Comparison of ENCODE assay signal across 8 cellular contexts in genomic region chr19:6551607-6552450, GRCh38. TPM values are rescaled to one million over a fixed set of nuclear protein-coding genes. Genes with fewer than 3 reads are reported as not detected.
DNase-seq lines count a peak whose midpoint lies in the region; ATAC-seq and TF ChIP-seq lines count a peak whose summit lies in the region.

No MANE protein-coding gene starts in this region.

- peaks cover 5% of the 10 kb centered on the region for H3K4me1 Mint-ChIP-seq in neural crest cell

- peaks cover 9% of the 10 kb centered on the region for H3K27me3 Mint-ChIP-seq in neural crest cell (ENCODE audit: low read depth)

- peak; percentile 47 for TF ChIP-seq CTCF in neural crest cell (conservative IDR thresholded peaks at IDR 0.05)
- TF ChIP-seq CTCF in breast epithelium (IDR thresholded peaks at IDR 0.05): no peak

- no peaks in the 10 kb centered on the region for H3K36me3 Mint-ChIP-seq in neural crest cell (ENCODE audit: low read depth)

- no peaks in the 10 kb centered on the region for H3K4me1 ChIP-seq in breast epithelium

- ATAC-seq in GM19025 (IDR thresholded peaks at IDR 0.05; ENCODE audit: low read depth, unreplicated experiment) (peak; percentile 44), GM18517 (IDR thresholded peaks at IDR 0.05; ENCODE audit: unreplicated experiment) (no peak)

- no peak for TF ChIP-seq POLR2A in breast epithelium (IDR thresholded peaks at IDR 0.05)

- H3K9me3 Mint-ChIP-seq in neural crest cell: no peaks in the 10 kb centered on the region

- H3K4me3 ChIP-seq in breast epithelium: no peak overlapping the region

- H3K9me3 ChIP-seq in breast epithelium: peaks cover 0 to 3% of the 10 kb centered on the region in 2 donors

- peaks cover 0 to 13% of the 10 kb centered on the region in 2 donors for H3K27me3 ChIP-seq in breast epithelium

- H3K4me3 Mint-ChIP-seq in neural crest cell: no peak overlapping the region

- intact Hi-C loops in breast epithelium (cut with DNase I; ENCODE audit: low total_unique reads): no loop called here

- no peak overlapping the region for H3K27ac ChIP-seq in breast epithelium

- H3K36me3 ChIP-seq in breast epithelium: no peaks in the 10 kb centered on the region

- DNase-seq in RPMI8226: peak; percentile 32
- peak; percentile 63 for DNase-seq in activated gamma-delta T cell treated with Interleukin-2 at 50 U/mL for 16 hours
- peak; percentile 48 for DNase-seq in neural crest cell (ENCODE audit: low read depth, low spot score)
- DNase-seq in KG1 (lab: John Stamatoyannopoulos, UW): no peak
- DNase-seq in breast epithelium (ENCODE audit: low spot score in 2 of 2): no peak
- DNase-seq in HT-29 (ENCODE audit: low spot score): no peak

- no peak overlapping the region for H3K27ac Mint-ChIP-seq in neural crest cell (ENCODE audit: unreplicated experiment)

RNA-seq across cellular contexts. Expression of gene TNFSF9, which starts 21.0 kb away (rescaled TPM):
- total RNA-seq in neural crest cell: 1.3 and 1.4 TPM in 2 replicates
- 1 to 10 TPM in 1 of 3 donors, under 1 TPM in 2; 0.33 to 1.6 (median 0.44) TPM for total RNA-seq in breast epithelium
- total RNA-seq in HT-29 (2014; rRNA removed; shearing (Covaris generic)): 3.0 and 3.1 TPM in 2 replicates

RNA-seq across cellular contexts. Expression of gene CD70, which starts 39.1 kb away (rescaled TPM):
- total RNA-seq in neural crest cell: 0.41 TPM in 1 of 2 replicates, not detected in the other
- total RNA-seq in breast epithelium: not detected
- total RNA-seq in HT-29 (2014; rRNA removed; shearing (Covaris generic)): not detected in 2 replicates

RNA-seq across cellular contexts. Expression of gene TUBB4A, which starts 49.7 kb away (rescaled TPM):
- total RNA-seq in neural crest cell (27.7 and 39.9 TPM in 2 replicates), breast epithelium (under 1 TPM in 1 of 3 donors, not detected in 2; 0.48 TPM)
- not detected in 2 replicates for total RNA-seq in HT-29 (2014; rRNA removed; shearing (Covaris generic))

Comparison
In these comparisons a context has a peak if more than half of its experiments do, and no peak if none do; other contexts are left out.
1. DNase-seq: peak in RPMI8226 (single experiment), activated gamma-delta T cell treated with Interleukin-2 at 50 U/mL for 16 hours (single experiment) and neural crest cell (single experiment); none in KG1 (single experiment), breast epithelium (0 of 2) and HT-29 (single experiment).
2. RNA of gene TUBB4A, which starts 49.7 kb away (total RNA-seq): 27.7 to 39.9 TPM in neural crest cell; 0.48 TPM in breast epithelium and not detected in HT-29; every median in the first group is over 10 times any median in the second.